ENCODE assay signal across 1 cellular context in genomic region chr16:10827691-10828341, GRCh38.
TF ChIP-seq lines count a peak whose summit lies in the region.

No MANE protein-coding gene starts in this region.

TF ChIP-seq in H1, 55 proteins besides CTCF, POLR2A, EP300 and RAD21:
- TF ChIP-seq SRF (IDR thresholded peaks at IDR 0.05; ENCODE audit: low read depth, low read length) = no peak
- TF ChIP-seq SP2 (IDR thresholded peaks at IDR 0.05; ENCODE audit: low read length) = no peak
- no peak for TF ChIP-seq TCF12 (IDR thresholded peaks at IDR 0.05; ENCODE audit: low read depth, low read length)
- TF ChIP-seq CEBPB (IDR thresholded peaks at IDR 0.05; ENCODE audit: low read depth, low read length) = no peak
- TF ChIP-seq KDM5A (IDR thresholded peaks at IDR 0.05; ENCODE audit: low read length) = no peak
- TF ChIP-seq CHD1 (IDR thresholded peaks at IDR 0.05; ENCODE audit: low read depth, low read length) = no peak
- TF ChIP-seq, protein P1, sequence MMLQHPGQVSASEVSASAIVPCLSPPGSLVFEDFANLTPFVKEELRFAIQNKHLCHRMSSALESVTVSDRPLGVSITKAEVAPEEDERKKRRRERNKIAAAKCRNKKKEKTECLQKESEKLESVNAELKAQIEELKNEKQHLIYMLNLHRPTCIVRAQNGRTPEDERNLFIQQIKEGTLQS (IDR thresholded peaks at IDR 0.05; ENCODE audit: insufficient read depth, low read depth, low read length) = no peak
- TF ChIP-seq YY1 (IDR thresholded peaks at IDR 0.05; ENCODE audit: low read depth, low read length) = no peak
- no peak for TF ChIP-seq TAF1 (IDR thresholded peaks at IDR 0.05; ENCODE audit: low read depth, low read length)
- no peak for TF ChIP-seq SAP30 (IDR thresholded peaks at IDR 0.05; ENCODE audit: insufficient read depth, insufficient replicate concordance, low read length)
- TF ChIP-seq KDM1A (IDR thresholded peaks at IDR 0.05; ENCODE audit: borderline replicate concordance, low read length) = no peak
- TF ChIP-seq CREB1 (IDR thresholded peaks at IDR 0.05) = no peak
- no peak for TF ChIP-seq USF2 (IDR thresholded peaks at IDR 0.05; ENCODE audit: low read length)
- no peak for TF ChIP-seq SIN3A (conservative IDR thresholded peaks at IDR 0.05 in 1 of 2, IDR thresholded peaks at IDR 0.05 in 1 of 2; ENCODE audit: low read depth in 1 of 2, low read length in 2 of 2)
